ENCODE assay signal across 14 cellular contexts in the genomic region with DNA sequence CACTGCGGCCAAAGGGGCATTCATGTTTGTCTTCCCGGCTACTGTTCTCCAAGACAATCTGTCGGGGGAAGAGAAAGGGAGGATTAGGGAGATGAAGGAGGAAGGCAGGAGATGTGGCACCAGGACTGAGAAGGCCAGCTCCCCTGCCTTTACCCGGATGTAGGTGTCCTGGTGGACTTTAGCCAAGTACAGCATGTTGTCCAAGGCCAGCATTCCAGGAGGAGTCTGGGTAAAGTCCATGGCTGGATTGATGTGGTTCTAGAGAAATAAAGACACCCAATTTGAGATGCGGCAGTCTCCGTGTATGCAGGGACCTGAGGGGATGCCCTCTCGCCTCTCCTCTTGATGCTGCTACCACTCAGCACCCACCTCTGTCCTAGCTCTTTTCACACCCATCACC. TPM values are rescaled to one million over a fixed set of nuclear protein-coding genes. Genes with fewer than 3 reads are reported as not detected.
DNase-seq lines count a peak whose midpoint lies in the region; ATAC-seq and TF ChIP-seq lines count a peak whose summit lies in the region.
"Had no signal": no experiment of that assay in that cellular context is flagged by ENCODE, and none has a peak within 500 bp of the region (broad histone marks: within the 10 kb centered on the region; RNA-seq: fewer than 3 reads in every experiment).

No MANE protein-coding gene starts in this region.

- peak overlapping the region; percentile 49 for H3K27ac Mint-ChIP-seq in CD4-positive, alpha-beta T cell
- H3K27ac Mint-ChIP-seq in T-helper 17 cell: peak overlapping the region; percentile 49
- peak overlapping the region in 7 of 10 donors; percentile 41 to 79 (median 57) for H3K27ac Mint-ChIP-seq in naive thymus-derived CD8-positive, alpha-beta T cell

- no peak for ATAC-seq in CD4-positive, alpha-beta T cell (ENCODE audit: poor library complexity)
- ATAC-seq in T-helper 17 cell: no peak
- ATAC-seq in left lobe of liver: peak; percentile 44
- no peak for ATAC-seq in naive thymus-derived CD8-positive, alpha-beta T cell
- no peak for ATAC-seq in GM21390 (IDR thresholded peaks at IDR 0.05; ENCODE audit: unreplicated experiment)
- ATAC-seq in GM18870 (IDR thresholded peaks at IDR 0.05; ENCODE audit: unreplicated experiment): no peak
- ATAC-seq: HCT116 had no signal

- POLR2A ChIA-PET in CD4-positive, alpha-beta T cell (lab: Charles Lee): interaction anchor here (6.7 kb wide), 1 partner anchor 10 kb away, joined by 33 read pairs; no protein-coding TSS in a partner anchor
- POLR2A ChIA-PET in naive thymus-derived CD8-positive, alpha-beta T cell (lab: Charles Lee): interaction anchor here (0.9 to 5.2 kb wide), 4 partner anchors 10 to 26 kb away, joined by 3 to 25 read pairs (median 3); no protein-coding TSS in a partner anchor

- peaks cover 97% of the 10 kb centered on the region for H3K36me3 Mint-ChIP-seq in CD4-positive, alpha-beta T cell (ENCODE audit: low read depth)
- peaks cover 23% of the 10 kb centered on the region for H3K36me3 Mint-ChIP-seq in T-helper 17 cell (ENCODE audit: low read depth)
- peaks cover 6 to 91% (median 28%) of the 10 kb centered on the region in 3 donors for H3K36me3 Mint-ChIP-seq in naive thymus-derived CD8-positive, alpha-beta T cell

- no peaks in the 10 kb centered on the region for H3K9me3 Mint-ChIP-seq in CD4-positive, alpha-beta T cell
- H3K9me3 Mint-ChIP-seq in naive thymus-derived CD8-positive, alpha-beta T cell: no peaks in the 10 kb centered on the region
- H3K9me3 Mint-ChIP-seq: CD4-positive, CD25-positive, alpha-beta regulatory T cell had no signal

- no peaks in the 10 kb centered on the region for H3K27me3 ChIP-seq in CD4-positive, alpha-beta T cell (ENCODE audit: control insufficient read depth, insufficient read depth, low read length)
- H3K27me3 ChIP-seq: BLaER1 treated with 17β-estradiol and CSF1 and Interleukin-3, amounts not matched to agents 10 nM and 100 nM had no signal

- CTCF ChIA-PET in CD4-positive, alpha-beta T cell (lab: Charles Lee): interaction anchor here (0.7 kb wide), 1 partner anchor 26 kb away, joined by 3 read pairs; no protein-coding TSS in a partner anchor

- DNase-seq in CD4-positive, alpha-beta T cell: no peak
- DNase-seq in T-helper 17 cell (no peak), left lobe of liver (ENCODE audit: low spot score) (no peak), GOT3 (lab: John Stamatoyannopoulos, UW) (no peak)
- no peak for DNase-seq in naive thymus-derived CD8-positive, alpha-beta T cell
- DNase-seq: ACHN; CD4-positive, CD25-positive, alpha-beta regulatory T cell; DMS153; DMS79 treated with DMSO at 0.1 percent for 48 hours; EL had no signal

- no peak overlapping the region for H3K4me3 Mint-ChIP-seq in CD4-positive, alpha-beta T cell
- H3K4me3 Mint-ChIP-seq in T-helper 17 cell: no peak overlapping the region
- H3K4me3 Mint-ChIP-seq in naive thymus-derived CD8-positive, alpha-beta T cell: no peak overlapping the region
- H3K4me3 Mint-ChIP-seq: CD4-positive, CD25-positive, alpha-beta regulatory T cell had no signal

- TF ChIP-seq CTCF in CD4-positive, alpha-beta T cell (IDR thresholded peaks at IDR 0.05): no peak

- no peaks in the 10 kb centered on the region for H3K27me3 Mint-ChIP-seq in CD4-positive, alpha-beta T cell
- no peaks in the 10 kb centered on the region for H3K27me3 Mint-ChIP-seq in T-helper 17 cell
- no peaks in the 10 kb centered on the region for H3K27me3 Mint-ChIP-seq in naive thymus-derived CD8-positive, alpha-beta T cell
- H3K27me3 Mint-ChIP-seq: CD4-positive, CD25-positive, alpha-beta regulatory T cell had no signal

- H3K4me1 Mint-ChIP-seq in CD4-positive, alpha-beta T cell (ENCODE audit: low read depth): no peaks in the 10 kb centered on the region
- peaks cover 14% of the 10 kb centered on the region for H3K4me1 Mint-ChIP-seq in T-helper 17 cell
- peaks cover 0 to 9% (median 1%) of the 10 kb centered on the region in 4 donors for H3K4me1 Mint-ChIP-seq in naive thymus-derived CD8-positive, alpha-beta T cell

- intact Hi-C loops in CD4-positive, alpha-beta T cell (cut with DNase I, micrococcal nuclease): no loop called here

- H3K27ac ChIP-seq in CD4-positive, alpha-beta T cell (ENCODE audit: low read depth, low read length): no peak overlapping the region
- H3K27ac ChIP-seq: BLaER1 treated with 17β-estradiol and CSF1 and Interleukin-3, amounts not matched to agents 10 nM and 100 nM had no signal

- H3K9me3 ChIP-seq in CD4-positive, alpha-beta T cell (ENCODE audit: control insufficient read depth, low read length): no peaks in the 10 kb centered on the region
- no peaks in the 10 kb centered on the region for H3K9me3 ChIP-seq in T-helper 17 cell (ENCODE audit: control insufficient read depth, low read length, poor library complexity, severe bottlenecking)
- H3K9me3 ChIP-seq: BLaER1 treated with 17β-estradiol and CSF1 and Interleukin-3, amounts not matched to agents 10 nM and 100 nM had no signal

RNA-seq across cellular contexts. Expression of gene ELMO2, which starts 32.0 kb away (rescaled TPM):
- 10 to 100 TPM; 85.6 TPM for total RNA-seq in CD4-positive, alpha-beta T cell
- 100 to 1,000 TPM; 104 to 107 TPM for total RNA-seq in T-helper 17 cell
- 16.4 TPM for total RNA-seq in left lobe of liver
- 10 to 100 TPM; 56.0 to 58.0 TPM for total RNA-seq in naive thymus-derived CD8-positive, alpha-beta T cell
- 10 to 100 TPM; 26.2 to 51.1 (median 34.9) TPM for polyA plus RNA-seq in naive thymus-derived CD8-positive, alpha-beta T cell
